Comparison of ENCODE assay signal across 27 cellular contexts in the genomic region with DNA sequence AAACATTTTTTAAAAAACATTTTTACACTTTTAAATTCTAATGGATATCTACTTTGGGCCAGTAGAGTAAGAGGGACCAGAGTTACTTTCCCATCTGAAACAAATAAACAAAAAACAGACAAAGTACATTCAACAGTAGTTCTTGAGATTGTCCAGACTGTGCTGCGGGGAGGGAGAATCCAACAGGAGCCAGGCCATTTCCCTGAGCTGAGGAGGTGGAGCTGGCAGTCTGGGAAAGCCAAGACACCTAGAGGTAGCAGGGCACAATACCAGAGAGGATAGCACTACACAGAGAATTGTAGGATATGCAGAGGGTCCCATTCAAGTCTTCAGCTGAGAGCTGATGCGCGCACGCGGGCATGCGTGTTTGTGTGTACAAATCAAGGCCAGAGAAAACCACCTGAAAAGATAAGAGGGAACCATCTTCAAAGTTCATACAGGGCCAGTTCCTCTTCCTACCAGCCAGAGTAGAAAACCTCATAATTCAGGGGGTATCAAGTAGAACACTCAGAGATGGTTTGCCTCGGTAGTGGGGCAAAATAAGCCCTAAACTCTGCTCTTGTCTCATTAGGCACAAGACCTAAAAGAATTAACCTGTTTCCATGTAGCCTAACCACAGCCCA. TPM values are rescaled to one million over a fixed set of nuclear protein-coding genes. Genes with fewer than 3 reads are reported as not detected.
A peak's percentile ranks its signal among the peaks of the same experiment; 100 is the strongest.
DNase-seq lines count a peak whose midpoint lies in the region; FAIRE-seq and TF ChIP-seq lines count a peak whose summit lies in the region.
"Had no signal": no experiment of that assay in that cellular context is flagged by ENCODE, and none has a peak within 500 bp of the region (broad histone marks: within the 10 kb centered on the region; RNA-seq: fewer than 3 reads in every experiment).

No MANE protein-coding gene starts in this region.

- H2AFZ ChIP-seq in H1 (ENCODE audit: low read length): no peak overlapping the region

- CTCF ChIA-PET in H1 (lab: Charles Lee; ENCODE audit: partially characterized antibody): no interaction called here

- H3K79me1 ChIP-seq in H1 (ENCODE audit: low read depth, low read length): no peaks in the 10 kb centered on the region

- no peak overlapping the region for H4K5ac ChIP-seq in H1 (ENCODE audit: insufficient read length, low read depth, low read length)

- no peak overlapping the region for H3K23ac ChIP-seq in H1 (ENCODE audit: insufficient read length)

- no peak overlapping the region for H3K4me2 ChIP-seq in H1 (ENCODE audit: insufficient read depth in 1 of 2, low read depth in 2 of 2, low read length in 2 of 2)

- H2BK5ac ChIP-seq in H1 (ENCODE audit: low read depth, low read length): no peak overlapping the region

- FAIRE-seq in H1 (lab: Jason Lieb, UNC): peak; percentile 24

- H4K91ac ChIP-seq in H1 (replicated peaks; ENCODE audit: insufficient read length, low read length): no peak overlapping the region

- no peak overlapping the region for H3K4ac ChIP-seq in H1 (replicated peaks; ENCODE audit: insufficient read length, low read depth, low read length)

- peak; percentile 24 to 46; a peak in 3 of 4 replicates for TF ChIP-seq RAD21 in H1 (IDR thresholded peaks at IDR 0.05 in 1 of 2, conservative IDR thresholded peaks at IDR 0.05 in 1 of 2; ENCODE audit: low read depth in 2 of 2, low read length in 2 of 2)

- H4K8ac ChIP-seq in H1 (ENCODE audit: extremely low read depth, insufficient read depth, low read length): no peak overlapping the region

- H3K9ac ChIP-seq in H1 (replicated peaks in 1 of 4; ENCODE audit: extremely low read depth in 1 of 4, low read depth in 3 of 4, low read length in 3 of 4): no peak overlapping the region

- H2BK15ac ChIP-seq in H1 (ENCODE audit: low read length): no peak overlapping the region

- H3K27ac ChIP-seq in H1 (ENCODE audit: low read depth, low read length): no peak overlapping the region
- H3K27ac ChIP-seq: adrenal gland, breast epithelium, coronary artery, esophagus squamous epithelium, gastroesophageal sphincter, skin epidermis had no signal

- TF ChIP-seq POLR2A in H1 (IDR thresholded peaks at IDR 0.05; ENCODE audit: control extremely low read depth in 1 of 2, low read depth in 2 of 2, low read length in 2 of 2): no peak

- H3K79me2 ChIP-seq in H1 (ENCODE audit: control insufficient read depth in 1 of 2, insufficient read depth in 2 of 2, low read length in 2 of 2): no peaks in the 10 kb centered on the region

- H3K9me3 ChIP-seq in BE2C: no peaks in the 10 kb centered on the region
- no peaks in the 10 kb centered on the region for H3K9me3 ChIP-seq in H1 (ENCODE audit: insufficient read depth in 2 of 2, low read depth in 1 of 2, low read length in 1 of 2)
- H3K9me3 ChIP-seq: adrenal gland, breast epithelium, esophagus squamous epithelium, gastroesophageal sphincter, HAP-1 had no signal

- H3K56ac ChIP-seq in H1 (replicated peaks; ENCODE audit: insufficient read length, low read depth, low read length): no peak overlapping the region

- no peak overlapping the region for H2BK20ac ChIP-seq in H1 (ENCODE audit: low read length)

- peak; percentile 16 for DNase-seq in BE2C
- peak; percentile 15 for DNase-seq in MV-4-11 (lab: John Stamatoyannopoulos, UW)
- no peak for DNase-seq in H1 (ENCODE audit: low read depth in 1 of 2, low spot score in 2 of 2)
- DNase-seq in mucosa of gallbladder (ENCODE audit: low spot score): peak; percentile 17
- DNase-seq in pons (ENCODE audit: low spot score): no peak
- no peak for DNase-seq in NCI-H128 (lab: John Stamatoyannopoulos, UW; ENCODE audit: unreplicated experiment)
- DNase-seq in activated gamma-delta T cell treated with Interleukin-2 at 50 U/mL for 16 hours: no peak
- DNase-seq: activated CD4-positive, alpha-beta T cell treated with anti-CD3 and anti-CD28 coated beads for 1 hour; activated CD8-positive, alpha-beta T cell treated with anti-CD3 and anti-CD28 coated beads for 36 hours; activated effector memory CD4-positive, alpha-beta T cell treated with anti-CD3 and anti-CD28 coated beads, Interleukin-2, amount 50 U/mL, for 16 hours; adrenal gland; C1 segment of cervical spinal cord; DND-41; esophagus squamous epithelium; hypothalamus; NCI-H1105 treated with DMSO at 0.1 percent for 48 hours; NCI-H2029 treated with DMSO at 0.1 percent for 48 hours; NCI-H345; nucleus accumbens; Right ventricle myocardium superior; stimulated activated CD4-positive, alpha-beta T cell treated with anti-CD3 and anti-CD28 coated beads, Interleukin-1b, Interleukin-23, amount 100 ng/mL, for 48 hours; substantia nigra had no signal

- H3K4me3 ChIP-seq in BE2C (ENCODE audit: low read depth, low read length) (no peak overlapping the region), H1 (ENCODE audit: extremely low read depth in 1 of 4, insufficient read depth in 2 of 4, low read depth in 3 of 4, low read length in 4 of 4) (no peak overlapping the region)
- H3K4me3 ChIP-seq: adrenal gland, breast epithelium, coronary artery, esophagus squamous epithelium, gastroesophageal sphincter, HAP-1, skin epidermis had no signal

- H3K36me3 ChIP-seq in BE2C (no peaks in the 10 kb centered on the region), H1 (ENCODE audit: control insufficient read depth in 2 of 4, insufficient read depth in 4 of 4, low read length in 3 of 4) (no peaks in the 10 kb centered on the region)
- H3K36me3 ChIP-seq: breast epithelium, HAP-1 had no signal

- TF ChIP-seq CTCF in BE2C (IDR thresholded peaks at IDR 0.05; ENCODE audit: low read depth, low read length) (peak; percentile 20), H1 (IDR thresholded peaks at IDR 0.05; ENCODE audit: control extremely low read depth in 1 of 3, insufficient read depth in 1 of 3, low read depth in 1 of 3, low read length in 3 of 3) (peak; percentile 17 to 47 (median 34); a peak in 3 of 4 replicates)

- no peak overlapping the region for H3K18ac ChIP-seq in H1 (ENCODE audit: extremely low read depth, low read length)

- H3K4me1 ChIP-seq in BE2C (no peaks in the 10 kb centered on the region), H1 (replicated peaks in 1 of 4; ENCODE audit: control insufficient read depth in 3 of 4, insufficient read depth in 4 of 4, low read length in 3 of 4) (peaks cover 0 to under 1% (median 0%) of the 10 kb centered on the region in 4 experiments; a peak in 1 of 7 replicates)
- H3K4me1 ChIP-seq: breast epithelium, HAP-1 had no signal

- TF ChIP-seq EP300 in H1 (IDR thresholded peaks at IDR 0.05; ENCODE audit: borderline replicate concordance in 1 of 2, low read depth in 2 of 2, low read length in 2 of 2): no peak

- H2AK5ac ChIP-seq in H1 (ENCODE audit: low read depth, low read length): no peak overlapping the region

- no peaks in the 10 kb centered on the region for H4K20me1 ChIP-seq in H1 (replicated peaks in 1 of 2; ENCODE audit: control insufficient read depth in 1 of 2, insufficient read depth in 2 of 2, low read length in 2 of 2)

- no peak overlapping the region for H2BK12ac ChIP-seq in H1 (ENCODE audit: low read depth, low read length)

- WGBS in H1 (ENCODE audit: extremely low coverage in 1 of 2, insufficient coverage in 1 of 2, insufficient read length in 1 of 2, insufficient replicate concordance in 2 of 2, low coverage in 1 of 2, low lambda C conversion rate in 2 of 2, missing lambda C conversion rate in 1 of 2), 2 experiments: 92% methylated on average over 7 of the region's 7 CpGs; no CpG with 5 or more reads in 1 of the 2 experiments

- POLR2A ChIA-PET in H1 (lab: Charles Lee; ENCODE audit: partially characterized antibody): no interaction called here

- no peak overlapping the region for H3K14ac ChIP-seq in H1 (ENCODE audit: insufficient read length)

- peaks cover 2% of the 10 kb centered on the region; the same call in 1 of the 2 replicates for H3K23me2 ChIP-seq in H1 (ENCODE audit: low read depth, low read length)

- no peak overlapping the region for H2BK120ac ChIP-seq in H1 (replicated peaks; ENCODE audit: low read depth, low read length)

- no peaks in the 10 kb centered on the region for H3K27me3 ChIP-seq in BE2C
- H3K27me3 ChIP-seq in H1 (replicated peaks in 1 of 4; ENCODE audit: control insufficient read depth in 3 of 4, extremely low read depth in 1 of 4, insufficient read depth in 3 of 4, low read length in 3 of 4): no peaks in the 10 kb centered on the region
- H3K27me3 ChIP-seq: adrenal gland, breast epithelium, esophagus squamous epithelium, gastroesophageal sphincter had no signal

TF ChIP-seq in H1, 55 proteins besides CTCF, POLR2A, EP300 and RAD21 (continues in another document):
- TF ChIP-seq KDM5A (IDR thresholded peaks at IDR 0.05; ENCODE audit: low read length) (no peak), CHD1 (IDR thresholded peaks at IDR 0.05; ENCODE audit: low read depth, low read length) (no peak), KDM1A (IDR thresholded peaks at IDR 0.05; ENCODE audit: borderline replicate concordance, low read length) (no peak), POLR2AphosphoS5 (IDR thresholded peaks at IDR 0.05; ENCODE audit: low read depth, low read length) (no peak), YY1 (IDR thresholded peaks at IDR 0.05; ENCODE audit: low read depth, low read length) (no peak), SRF (IDR thresholded peaks at IDR 0.05; ENCODE audit: low read depth, low read length) (no peak), SAP30 (IDR thresholded peaks at IDR 0.05; ENCODE audit: insufficient read depth, insufficient replicate concordance, low read length) (no peak)

RNA-seq across cellular contexts. Expression of a gene that starts 44.0 kb away (rescaled TPM):
- 25.1 TPM for polyA plus RNA-seq in BE2C (2012; ENCODE audit: insufficient read depth, insufficient read length, low read depth)
- 46.2 and 48.6 TPM in 2 replicates for total RNA-seq in H1 (2021; fragmentation: NEBNext Ultra II Directional; extraction: Animal tissue kit (Norgen Biotek cat#: 25700))
- 91.9 and 101 TPM in 2 replicates for polyA plus RNA-seq in H1 (2011; rRNA removed)
- polyA plus RNA-seq in H1 (2011; cell fraction: cytosol; rRNA removed): 80.9 TPM
- polyA plus RNA-seq in H1 (2011; cell fraction: nucleus; rRNA removed): 58.7 TPM
- 72.5 to 81.1 TPM (median 75.3 TPM) in 4 replicates for polyA plus RNA-seq in H1 (2012, experiment 1 of 2)
- polyA plus RNA-seq in H1 (2012, experiment 2 of 2): 52.9 TPM
- polyA plus RNA-seq in H1 (2013, experiment 1 of 2): 89.7 TPM
- polyA plus RNA-seq in H1 (2013, experiment 2 of 2): 84.1 TPM
- 18.9 and 21.6 TPM in 2 replicates for polyA minus RNA-seq in H1 (2011; rRNA and poly(A)+ RNA removed)
- polyA minus RNA-seq in H1 (2011; cell fraction: cytosol; rRNA and poly(A)+ RNA removed): 12.1 TPM
- polyA minus RNA-seq in H1 (2011; cell fraction: nucleus; rRNA and poly(A)+ RNA removed): 22.8 TPM
- 20.5 TPM for total RNA-seq in mucosa of gallbladder

RNA-seq across cellular contexts. Expression of a gene that starts 44.0 kb away (rescaled TPM):
- polyA plus RNA-seq in BE2C (2012; ENCODE audit: insufficient read depth, insufficient read length, low read depth): 11.8 TPM
- 46.3 and 47.0 TPM in 2 replicates for total RNA-seq in H1 (2021; fragmentation: NEBNext Ultra II Directional; extraction: Animal tissue kit (Norgen Biotek cat#: 25700))
- 34.4 and 36.1 TPM in 2 replicates for polyA plus RNA-seq in H1 (2011; rRNA removed)
- polyA plus RNA-seq in H1 (2011; cell fraction: cytosol; rRNA removed): 40.9 TPM
- polyA plus RNA-seq in H1 (2011; cell fraction: nucleus; rRNA removed): 61.8 TPM
- polyA plus RNA-seq in H1 (2012, experiment 1 of 2): 34.0 to 45.9 TPM (median 38.7 TPM) in 4 replicates
- 25.7 TPM for polyA plus RNA-seq in H1 (2012, experiment 2 of 2)
- 24.5 TPM for polyA plus RNA-seq in H1 (2013, experiment 1 of 2)
- polyA plus RNA-seq in H1 (2013, experiment 2 of 2): 24.1 TPM
- polyA minus RNA-seq in H1 (2011; rRNA and poly(A)+ RNA removed): 82.8 and 83.4 TPM in 2 replicates
- polyA minus RNA-seq in H1 (2011; cell fraction: cytosol; rRNA and poly(A)+ RNA removed): 34.1 TPM
- polyA minus RNA-seq in H1 (2011; cell fraction: nucleus; rRNA and poly(A)+ RNA removed): 86.2 TPM
- total RNA-seq in mucosa of gallbladder: 3.7 TPM

Comparison
In these comparisons a context has a peak if more than half of its experiments do, and no peak if none do; other contexts are left out.
1. DNase-seq: peak in BE2C (single experiment), MV-4-11 (single experiment) and mucosa of gallbladder (single experiment); none in H1 (0 of 2), pons (single experiment), NCI-H128 (single experiment) and activated gamma-delta T cell treated with Interleukin-2 at 50 U/mL for 16 hours (single experiment).
2. RNA of a gene that starts 44.0 kb away (total RNA-seq): 46.3 to 47.0 TPM in H1; 3.7 TPM in mucosa of gallbladder (single experiment); every median in the first group is over 10 times any median in the second.